ENCODE assay signal across 15 cellular contexts in the genomic region with DNA sequence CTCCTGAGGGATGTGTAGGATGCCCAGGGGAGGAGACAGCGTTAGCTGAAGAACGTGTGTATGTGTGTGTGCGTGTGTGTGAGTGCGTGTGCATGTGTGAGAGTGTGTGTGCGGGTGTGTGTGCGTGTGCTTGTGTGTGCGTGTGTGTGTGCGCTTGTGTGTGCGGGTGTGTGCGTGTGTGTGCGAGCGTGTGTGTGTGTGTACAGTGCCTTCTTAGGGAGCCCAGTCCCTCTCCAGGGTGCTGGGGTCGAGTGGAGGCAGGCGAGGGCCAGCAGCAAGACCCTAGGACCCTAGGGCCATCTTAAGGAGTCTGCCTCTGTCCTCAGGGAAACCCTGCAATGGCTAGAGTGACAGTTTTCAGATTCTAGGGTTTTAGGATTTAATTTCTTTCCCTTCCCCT. TPM values are rescaled to one million over a fixed set of nuclear protein-coding genes. Genes with fewer than 3 reads are reported as not detected.
DNase-seq lines count a peak whose midpoint lies in the region; ATAC-seq and TF ChIP-seq lines count a peak whose summit lies in the region.
"Had no signal": no experiment of that assay in that cellular context is flagged by ENCODE, and none has a peak within 500 bp of the region (broad histone marks: within the 10 kb centered on the region; RNA-seq: fewer than 3 reads in every experiment).

No MANE protein-coding gene starts in this region.

- no peaks in the 10 kb centered on the region for H3K36me3 Mint-ChIP-seq in activated CD4-positive, alpha-beta T cell treated with anti-CD3 and anti-CD28 coated beads, Interleukin-2, amount 10 ng/mL, durations not matched to agents 7 days and 5 days (ENCODE audit: low read depth)
- H3K36me3 Mint-ChIP-seq in activated CD4-positive, alpha-beta T cell treated with anti-CD3 and anti-CD28 coated beads, Interleukin-2, amount 10 ng/mL, durations not matched to agents 24 days and 14 days (ENCODE audit: low read depth): no peaks in the 10 kb centered on the region
- no peaks in the 10 kb centered on the region for H3K36me3 Mint-ChIP-seq in WTC11

- peaks cover 20% of the 10 kb centered on the region for H3K27me3 Mint-ChIP-seq in activated CD4-positive, alpha-beta T cell treated with anti-CD3 and anti-CD28 coated beads, Interleukin-2, amount 10 ng/mL, durations not matched to agents 7 days and 5 days
- peaks cover 23% of the 10 kb centered on the region for H3K27me3 Mint-ChIP-seq in activated CD4-positive, alpha-beta T cell treated with anti-CD3 and anti-CD28 coated beads, Interleukin-2, amount 10 ng/mL, durations not matched to agents 24 days and 14 days
- no peaks in the 10 kb centered on the region for H3K27me3 Mint-ChIP-seq in WTC11 (ENCODE audit: low read depth)

- H3K9ac ChIP-seq in stomach smooth muscle (ENCODE audit: low read length in 2 of 2): peak overlapping the region in 1 of 2 donors; percentile 5
- H3K9ac ChIP-seq: BLaER1 had no signal

- H3K4me3 Mint-ChIP-seq in activated CD4-positive, alpha-beta T cell treated with anti-CD3 and anti-CD28 coated beads, Interleukin-2, amount 10 ng/mL, durations not matched to agents 7 days and 5 days: no peak overlapping the region
- H3K4me3 Mint-ChIP-seq in activated CD4-positive, alpha-beta T cell treated with anti-CD3 and anti-CD28 coated beads, Interleukin-2, amount 10 ng/mL, durations not matched to agents 24 days and 14 days: no peak overlapping the region
- H3K4me3 Mint-ChIP-seq in WTC11: no peak overlapping the region
- H3K4me3 Mint-ChIP-seq: activated B cell treated with CpG ODN at 0.5 μM for 24 hours had no signal

- intact Hi-C loops in activated CD4-positive, alpha-beta T cell treated with anti-CD3 and anti-CD28 coated beads, Interleukin-2, amount 10 ng/mL, durations not matched to agents 24 days and 14 days (cut with micrococcal nuclease): loop anchor here (1.0 kb wide), 2 partner anchors 61 to 82 kb away; no protein-coding TSS in a partner anchor
- intact Hi-C loops in heart right ventricle (cut with DNase I): loop anchor here in 9 of 10 donors (1.0 to 10.0 kb wide), 10 partner anchors 59 to 381 kb away; a partner anchor contains a TSS
- intact Hi-C loops in tibial artery (cut with DNase I; ENCODE audit: low total_unique reads): loop anchor here (2.0 kb wide), 1 partner anchor 81 kb away; no protein-coding TSS in a partner anchor

- H3K4me3 ChIP-seq in heart right ventricle (no peak overlapping the region), stomach smooth muscle (ENCODE audit: low read length in 2 of 2) (no peak overlapping the region), tibial artery (no peak overlapping the region)
- H3K4me3 ChIP-seq: BLaER1, esophagus muscularis mucosa, left lung, SJSA1, thoracic aorta had no signal

- H3K27ac Mint-ChIP-seq in activated CD4-positive, alpha-beta T cell treated with anti-CD3 and anti-CD28 coated beads, Interleukin-2, amount 10 ng/mL, durations not matched to agents 7 days and 5 days: peak overlapping the region; percentile 3
- no peak overlapping the region for H3K27ac Mint-ChIP-seq in activated CD4-positive, alpha-beta T cell treated with anti-CD3 and anti-CD28 coated beads, Interleukin-2, amount 10 ng/mL, durations not matched to agents 24 days and 14 days
- no peak overlapping the region for H3K27ac Mint-ChIP-seq in WTC11
- H3K27ac Mint-ChIP-seq: activated B cell treated with CpG ODN at 0.5 μM for 24 hours had no signal

- H3K27ac ChIP-seq in heart right ventricle (no peak overlapping the region), stomach smooth muscle (ENCODE audit: low read length) (peak overlapping the region; percentile 18), tibial artery (peak overlapping the region in 1 of 2 donors; percentile 55)
- H3K27ac ChIP-seq: BLaER1, left lung, SJSA1 had no signal

- ATAC-seq in WTC11 (peak; percentile 13), heart right ventricle (peak in 7 of 8 donors; percentile 5 to 63 (median 12)), HG02763 (IDR thresholded peaks at IDR 0.05; ENCODE audit: unreplicated experiment) (no peak)

- H3K9me3 Mint-ChIP-seq in activated CD4-positive, alpha-beta T cell treated with anti-CD3 and anti-CD28 coated beads, Interleukin-2, amount 10 ng/mL, durations not matched to agents 7 days and 5 days: no peaks in the 10 kb centered on the region
- H3K9me3 Mint-ChIP-seq in activated CD4-positive, alpha-beta T cell treated with anti-CD3 and anti-CD28 coated beads, Interleukin-2, amount 10 ng/mL, durations not matched to agents 24 days and 14 days: no peaks in the 10 kb centered on the region
- H3K9me3 Mint-ChIP-seq in WTC11: peaks cover 5% of the 10 kb centered on the region
- H3K9me3 Mint-ChIP-seq: activated B cell treated with CpG ODN at 0.5 μM for 24 hours had no signal

- WGBS in heart right ventricle, 2 donors: 77 to 81% methylated on average over 14 of the region's 14 CpGs

- TF ChIP-seq CTCF in WTC11 (IDR thresholded peaks at IDR 0.05) (no peak), heart right ventricle (IDR thresholded peaks at IDR 0.05) (no peak), tibial artery (IDR thresholded peaks at IDR 0.05) (no peak)

- no peaks in the 10 kb centered on the region for H3K36me3 ChIP-seq in heart right ventricle
- H3K36me3 ChIP-seq in stomach smooth muscle (ENCODE audit: control insufficient read depth in 2 of 2, insufficient read depth in 2 of 2, low read length in 2 of 2): no peaks in the 10 kb centered on the region
- no peaks in the 10 kb centered on the region for H3K36me3 ChIP-seq in tibial artery
- H3K36me3 ChIP-seq: BLaER1, esophagus muscularis mucosa, left lung, SJSA1, thoracic aorta had no signal

- no peaks in the 10 kb centered on the region for H3K27me3 ChIP-seq in heart right ventricle
- no peaks in the 10 kb centered on the region for H3K27me3 ChIP-seq in stomach smooth muscle (ENCODE audit: control insufficient read depth in 1 of 2, insufficient read depth in 2 of 2, low read length in 2 of 2)
- no peaks in the 10 kb centered on the region for H3K27me3 ChIP-seq in tibial artery
- H3K27me3 ChIP-seq: BLaER1, esophagus muscularis mucosa, left lung, SJSA1 had no signal

- CTCF ChIA-PET in activated CD4-positive, alpha-beta T cell treated with anti-CD3 and anti-CD28 coated beads, Interleukin-2, amount 10 ng/mL, durations not matched to agents 7 days and 5 days (lab: Charles Lee): interaction anchor here (1.0 to 3.5 kb wide), 7 partner anchors 12 to 149 kb away, joined by 3 to 15 read pairs (median 5); a partner anchor contains a TSS
- CTCF ChIA-PET in WTC11 (lab: Charles Lee): interaction anchor here (0.5 to 3.4 kb wide), 15 partner anchors 8 to 198 kb away, joined by 3 to 44 read pairs (median 4); a partner anchor contains a TSS

- H3K9me3 ChIP-seq in heart right ventricle (peaks cover 0 to 6% (median 0%) of the 10 kb centered on the region in 11 donors), stomach smooth muscle (ENCODE audit: control insufficient read depth in 2 of 2, low read length in 2 of 2) (no peaks in the 10 kb centered on the region), tibial artery (no peaks in the 10 kb centered on the region)
- H3K9me3 ChIP-seq: BLaER1, esophagus muscularis mucosa, left lung, SJSA1, thoracic aorta had no signal

- H3K4me1 ChIP-seq in heart right ventricle (peaks cover 0 to 23% (median 3%) of the 10 kb centered on the region in 9 donors), stomach smooth muscle (ENCODE audit: control insufficient read depth, insufficient read depth, low read length) (peaks cover 6% of the 10 kb centered on the region), tibial artery (peaks cover 0 to 18% (median 2%) of the 10 kb centered on the region in 4 donors)

- no peak for DNase-seq in activated CD4-positive, alpha-beta T cell treated with anti-CD3 and anti-CD28 coated beads, Interleukin-2, amount 10 ng/mL, durations not matched to agents 7 days and 5 days
- no peak for DNase-seq in activated CD4-positive, alpha-beta T cell treated with anti-CD3 and anti-CD28 coated beads, Interleukin-2, amount 10 ng/mL, durations not matched to agents 24 days and 14 days
- DNase-seq in WTC11 (ENCODE audit: low spot score) (no peak), heart right ventricle (no peak), tibial artery (no peak), UCSD-AML1 (lab: John Stamatoyannopoulos, UW; ENCODE audit: unreplicated experiment) (no peak)
- DNase-seq: 8988T, activated B cell treated with CpG ODN at 0.5 μM for 24 hours had no signal

- POLR2A ChIA-PET in activated CD4-positive, alpha-beta T cell treated with anti-CD3 and anti-CD28 coated beads, Interleukin-2, amount 10 ng/mL, durations not matched to agents 7 days and 5 days (lab: Charles Lee): no interaction called here
- POLR2A ChIA-PET in WTC11 (lab: Charles Lee): interaction anchor here (0.7 kb wide), 1 partner anchor 65 kb away, joined by 3 read pairs; no protein-coding TSS in a partner anchor

- H3K4me1 Mint-ChIP-seq in activated CD4-positive, alpha-beta T cell treated with anti-CD3 and anti-CD28 coated beads, Interleukin-2, amount 10 ng/mL, durations not matched to agents 7 days and 5 days: peaks cover 20% of the 10 kb centered on the region
- H3K4me1 Mint-ChIP-seq in activated CD4-positive, alpha-beta T cell treated with anti-CD3 and anti-CD28 coated beads, Interleukin-2, amount 10 ng/mL, durations not matched to agents 24 days and 14 days: peaks cover 13% of the 10 kb centered on the region
- peaks cover 15% of the 10 kb centered on the region for H3K4me1 Mint-ChIP-seq in WTC11
- H3K4me1 Mint-ChIP-seq: activated B cell treated with CpG ODN at 0.5 μM for 24 hours had no signal

TF ChIP-seq in WTC11, 78 proteins besides CTCF, POLR2A, EP300 and RAD21:
- no peak for TF ChIP-seq ELF4 (CRISPR knock-in tag; IDR thresholded peaks at IDR 0.05; ENCODE audit: low read depth)
- TF ChIP-seq, protein P1, sequence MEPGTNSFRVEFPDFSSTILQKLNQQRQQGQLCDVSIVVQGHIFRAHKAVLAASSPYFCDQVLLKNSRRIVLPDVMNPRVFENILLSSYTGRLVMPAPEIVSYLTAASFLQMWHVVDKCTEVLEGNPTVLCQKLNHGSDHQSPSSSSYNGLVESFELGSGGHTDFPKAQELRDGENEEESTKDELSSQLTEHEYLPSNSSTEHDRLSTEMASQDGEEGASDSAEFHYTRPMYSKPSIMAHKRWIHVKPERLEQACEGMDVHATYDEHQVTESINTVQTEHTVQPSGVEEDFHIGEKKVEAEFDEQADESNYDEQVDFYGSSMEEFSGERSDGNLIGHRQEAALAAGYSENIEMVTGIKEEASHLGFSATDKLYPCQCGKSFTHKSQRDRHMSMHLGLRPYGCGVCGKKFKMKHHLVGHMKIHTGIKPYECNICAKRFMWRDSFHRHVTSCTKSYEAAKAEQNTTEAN (CRISPR knock-in tag; IDR thresholded peaks at IDR 0.05): peak; percentile 83; the same call in 1 of the 2 replicates

RNA-seq across cellular contexts. Expression of a gene that starts 26.0 kb away (rescaled TPM):
- total RNA-seq in activated CD4-positive, alpha-beta T cell treated with anti-CD3 and anti-CD28 coated beads, Interleukin-2, amount 10 ng/mL, durations not matched to agents 7 days and 5 days: 10 to 100 TPM; 12.1 to 17.7 TPM
- total RNA-seq in activated CD4-positive, alpha-beta T cell treated with anti-CD3 and anti-CD28 coated beads, Interleukin-2, amount 10 ng/mL, durations not matched to agents 24 days and 14 days: 26.5 and 31.1 TPM in 2 replicates
- 37.1 to 45.6 TPM (median 40.3 TPM) in 3 replicates for total RNA-seq in WTC11 (2021)
- 10 to 100 TPM; 36.8 to 59.2 (median 49.4) TPM for total RNA-seq in heart right ventricle
- polyA plus RNA-seq in heart right ventricle: 10 to 100 TPM; 14.4 to 16.5 TPM
